In the genomic region with DNA sequence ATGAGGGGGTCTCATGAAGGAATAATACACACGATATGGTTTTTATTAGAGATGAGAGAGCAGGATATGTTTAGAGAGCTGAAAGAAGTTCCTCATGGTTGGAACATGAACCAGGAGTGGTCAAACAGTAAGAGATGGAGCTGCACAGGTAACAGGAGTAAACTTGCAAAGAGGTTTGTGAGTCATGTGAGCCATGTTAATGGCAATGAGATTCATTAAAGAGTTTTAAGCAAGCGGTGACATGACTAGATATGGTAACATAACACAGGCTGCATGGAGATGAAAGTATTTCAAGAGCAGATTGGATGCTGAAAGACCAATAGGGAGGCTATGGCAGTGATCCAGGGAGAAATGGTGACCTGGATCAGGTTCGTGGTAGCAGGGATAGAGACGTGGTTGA, we compare ENCODE assay signal across 17 cellular contexts.
"Had no signal": no experiment of that assay in that cellular context is flagged by ENCODE, and none has a peak within 500 bp of the region (broad histone marks: within the 10 kb centered on the region; RNA-seq: fewer than 3 reads in every experiment).

No MANE protein-coding gene starts in this region.

- H3K27ac ChIP-seq: adrenal gland, cardiac muscle cell, esophagus muscularis mucosa, left lung, neural progenitor cell, pancreas, spleen had no signal

- DNase-seq: activated CD4-positive, alpha-beta T cell treated with anti-CD3 and anti-CD28 coated beads, Interleukin-2, amount 10 ng/mL, durations not matched to agents 7 days and 5 days; activated CD4-positive, CD25-positive, alpha-beta regulatory T cell; adrenal gland; dorsolateral prefrontal cortex; endodermal cell; hippocampal formation; kidney; left lung; mammary epithelial cell; naive B cell; pancreas; spleen; stimulated activated naive CD8-positive, alpha-beta T cell treated with anti-CD3 and anti-CD28 coated beads, Interleukin-15, amount 100 ng/mL, for 72 hours had no signal

- H3K36me3 ChIP-seq: adrenal gland, cardiac muscle cell, esophagus muscularis mucosa, left lung, neural progenitor cell, pancreas, spleen had no signal

- H3K4me3 ChIP-seq: adrenal gland, cardiac muscle cell, dorsolateral prefrontal cortex, esophagus muscularis mucosa, left lung, neural progenitor cell, pancreas, spleen had no signal

- ATAC-seq: left lung; pancreas; sciatic nerve; stimulated activated naive CD8-positive, alpha-beta T cell treated with anti-CD3 and anti-CD28 coated beads, Interleukin-15, amount 100 ng/mL, for 72 hours had no signal

- H3K4me1 ChIP-seq: adrenal gland, esophagus muscularis mucosa, left lung, neural progenitor cell, pancreas, spleen had no signal

- H3K9me3 ChIP-seq: adrenal gland, esophagus muscularis mucosa, left lung, pancreas, spleen had no signal

- H3K27me3 ChIP-seq: adrenal gland, cardiac muscle cell, dorsolateral prefrontal cortex, esophagus muscularis mucosa, left lung, neural progenitor cell, pancreas, spleen had no signal
